ENCODE assay signal across 14 cellular contexts in the genomic region with DNA sequence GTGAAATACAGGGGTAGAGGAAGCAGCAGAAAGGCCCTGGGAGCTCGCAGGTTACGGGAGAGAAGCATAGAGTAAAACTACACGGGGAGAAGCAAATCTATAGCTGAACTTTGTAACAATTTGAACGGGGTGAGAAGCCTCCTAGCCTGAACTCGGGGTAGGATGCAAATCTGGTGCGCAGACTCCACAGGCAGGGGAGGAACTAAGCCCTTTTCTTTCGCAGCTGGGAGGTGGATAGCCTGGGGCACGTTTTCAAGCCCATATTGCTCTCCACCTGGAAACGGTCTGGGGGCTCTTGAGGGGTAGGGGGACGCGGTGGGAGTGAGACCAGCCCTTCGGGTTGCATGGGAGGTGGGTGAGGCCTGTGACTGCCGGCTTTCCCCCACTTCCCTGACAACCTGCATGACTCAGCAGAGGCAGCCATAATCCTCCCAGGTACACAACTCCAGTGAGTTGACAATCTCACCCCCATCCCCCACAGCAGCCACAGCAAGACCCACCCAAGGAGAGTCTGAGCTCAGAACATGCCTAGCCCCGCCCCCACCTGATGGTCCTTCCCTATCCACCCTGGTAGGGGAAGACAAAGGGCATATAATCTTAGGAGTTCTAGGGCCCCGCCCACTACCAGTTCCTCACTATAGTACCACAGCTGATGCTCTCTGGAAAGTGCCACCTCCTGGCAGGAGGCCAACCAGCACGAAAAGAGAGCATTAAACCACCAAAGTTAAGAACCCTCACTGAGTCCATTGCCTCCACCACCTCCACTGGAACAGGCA.
DNase-seq lines count a peak whose midpoint lies in the region; ATAC-seq and TF ChIP-seq lines count a peak whose summit lies in the region.
"Had no signal": no experiment of that assay in that cellular context is flagged by ENCODE, and none has a peak within 500 bp of the region (broad histone marks: within the 10 kb centered on the region; RNA-seq: fewer than 3 reads in every experiment).

No MANE protein-coding gene starts in this region.

- no peak for TF ChIP-seq CTCF in RWPE2 (IDR thresholded peaks at IDR 0.05; ENCODE audit: poor library complexity, severe bottlenecking)

- H3K4me1 ChIP-seq in ES-I3 (ENCODE audit: insufficient read depth, low read length), result no peaks in the 10 kb centered on the region; the same call in 1 of the 2 replicates
- no peaks in the 10 kb centered on the region for H3K4me1 ChIP-seq in RWPE2 (ENCODE audit: insufficient read depth, poor library complexity, severe bottlenecking)

- H3K27me3 ChIP-seq in RWPE2 (ENCODE audit: insufficient read depth, poor library complexity, severe bottlenecking), result no peaks in the 10 kb centered on the region

- H3K27ac ChIP-seq in RWPE2 (ENCODE audit: poor library complexity, severe bottlenecking), result no peak overlapping the region
- H3K27ac ChIP-seq: HL-60 had no signal

- no peak for TF ChIP-seq POLR2A in GM18505 (IDR thresholded peaks at IDR 0.05; ENCODE audit: borderline replicate concordance, extremely low read depth, insufficient read depth, insufficient read length)

- peak overlapping the region; percentile 56 for H3K9ac ChIP-seq in ES-I3 (ENCODE audit: low read depth, low read length)

- H3K36me3 ChIP-seq in ES-I3 (ENCODE audit: insufficient read depth, low read length) (no peaks in the 10 kb centered on the region), RWPE2 (ENCODE audit: low read depth) (no peaks in the 10 kb centered on the region)

- ATAC-seq in RWPE2 (ENCODE audit: low read depth), result no peak
- no peak for ATAC-seq in GM21526 (IDR thresholded peaks at IDR 0.05; ENCODE audit: low FRiP score, unreplicated experiment)
- no peak for ATAC-seq in GM18505 (IDR thresholded peaks at IDR 0.05; ENCODE audit: unreplicated experiment)
- ATAC-seq in GM21619 (IDR thresholded peaks at IDR 0.05; ENCODE audit: unreplicated experiment), result no peak
- ATAC-seq: T-cell had no signal

- DNase-seq in COLO668 (lab: John Stamatoyannopoulos, UW; ENCODE audit: unreplicated experiment) (peak; percentile 36), RWPE2 (ENCODE audit: low spot score) (peak; percentile 51), kidney tubule cell (ENCODE audit: low spot score) (peak; percentile 23), NCI-H2107 (lab: John Stamatoyannopoulos, UW) (no peak)
- DNase-seq: activated CD4-positive, alpha-beta T cell treated with anti-CD3 and anti-CD28 coated beads, Interleukin-2, amount 50 U/mL, for 4 hours; CD4-positive, CD25-positive, alpha-beta regulatory T cell; hypothalamus; NCI-H1048; T-cell had no signal

- H3K4me3 ChIP-seq in RWPE2 (ENCODE audit: severe bottlenecking), result no peak overlapping the region

- H3K9me3 ChIP-seq in ES-I3 (ENCODE audit: control insufficient read depth, insufficient read depth, low read length) (no peaks in the 10 kb centered on the region), RWPE2 (ENCODE audit: severe bottlenecking) (no peaks in the 10 kb centered on the region)
